21 cellular contexts compared by ENCODE assay signal in the genomic region with DNA sequence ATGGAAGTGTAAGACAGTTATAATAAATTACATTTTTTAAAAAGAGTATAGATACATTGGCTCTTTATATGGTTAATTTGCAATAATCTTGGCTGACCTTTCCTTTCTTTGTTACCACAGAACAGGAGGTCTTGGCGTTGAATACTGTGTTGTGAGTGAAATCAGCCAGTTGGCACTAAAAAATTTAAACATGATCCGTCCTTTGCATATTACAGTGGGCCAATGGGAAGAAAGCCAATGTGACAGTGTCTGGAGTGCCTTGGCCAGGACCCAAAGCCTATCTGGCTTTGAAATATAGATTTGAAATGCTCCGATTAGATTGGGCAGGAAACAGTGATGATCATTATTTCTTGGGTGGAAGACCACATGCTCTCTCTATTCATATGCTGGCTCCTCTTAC.
"Had no signal": no experiment of that assay in that cellular context is flagged by ENCODE, and none has a peak within 500 bp of the region (broad histone marks: within the 10 kb centered on the region; RNA-seq: fewer than 3 reads in every experiment).

No MANE protein-coding gene starts in this region.

- DNase-seq: activated CD4-positive, alpha-beta T cell treated with anti-CD3 and anti-CD28 coated beads, Interleukin-2, amount 10 ng/mL, durations not matched to agents 7 days and 5 days; activated CD4-positive, CD25-positive, alpha-beta regulatory T cell treated with anti-CD3 and anti-CD28 coated beads, Interleukin-2, amount 50 U/mL, for 72 hours; activated CD8-positive, alpha-beta T cell treated with anti-CD3 and anti-CD28 coated beads for 36 hours; activated gamma-delta T cell; activated naive CD4-positive, alpha-beta T cell treated with anti-CD3 and anti-CD28 coated beads, Interleukin-2, amount 50 U/mL, for 16 hours; activated naive CD8-positive, alpha-beta T cell treated with anti-CD3 and anti-CD28 coated beads, Interleukin-2, amount 50 U/mL, for 24 hours; dorsolateral prefrontal cortex; effector memory CD8-positive, alpha-beta T cell; head of caudate nucleus; left cardiac atrium; midbrain; pancreas; psoas muscle; right lobe of liver; stimulated activated CD4-positive, alpha-beta T cell treated with anti-CD3 and anti-CD28 coated beads, Interleukin-1b, Interleukin-23, amount 100 ng/mL, for 48 hours; stimulated activated naive CD8-positive, alpha-beta T cell treated with anti-CD3 and anti-CD28 coated beads, Interleukin-15, amount 100 ng/mL, for 72 hours; T-helper 1 cell; tibial artery; WERI-Rb-1 had no signal

- H3K4me3 ChIP-seq: dorsolateral prefrontal cortex, gastroesophageal sphincter, pancreas, psoas muscle, right lobe of liver, skin epidermis, tibial artery had no signal
